ENCODE assay signal across 17 cellular contexts in genomic region chr21:45852886-45853400, GRCh38.
DNase-seq lines count a peak whose midpoint lies in the region; ATAC-seq, FAIRE-seq and TF ChIP-seq lines count a peak whose summit lies in the region.
"Had no signal": no experiment of that assay in that cellular context is flagged by ENCODE, and none has a peak within 500 bp of the region (broad histone marks: within the 10 kb centered on the region; RNA-seq: fewer than 3 reads in every experiment).

No MANE protein-coding gene starts in this region.

- TF ChIP-seq CTCF in bronchial epithelial cell (IDR thresholded peaks at IDR 0.05; ENCODE audit: insufficient read depth, low read length, severe bottlenecking) (no peak), stomach (IDR thresholded peaks at IDR 0.05) (no peak), nephron progenitor cell (IDR thresholded peaks at IDR 0.05) (no peak)

- H3K4me1 Mint-ChIP-seq in nephron progenitor cell: peaks cover 38% of the 10 kb centered on the region

- no peaks in the 10 kb centered on the region for H3K36me3 Mint-ChIP-seq in nephron progenitor cell (ENCODE audit: low read depth)

- H3K4me3 Mint-ChIP-seq in nephron progenitor cell: no peak overlapping the region
- H3K4me3 Mint-ChIP-seq: GM23338 had no signal

- 83 to 86% (median 85%) methylated on average over 12 of the region's 12 CpGs for WGBS in stomach, 5 donors

- no peaks in the 10 kb centered on the region for H3K9me3 ChIP-seq in stomach

- H3K36me3 ChIP-seq in bronchial epithelial cell (ENCODE audit: control insufficient read depth, insufficient read depth, low read length) (no peaks in the 10 kb centered on the region), stomach (no peaks in the 10 kb centered on the region)

- H3K27me3 ChIP-seq in bronchial epithelial cell (ENCODE audit: control insufficient read depth, insufficient read depth, low read length) (no peaks in the 10 kb centered on the region), stomach (peaks cover 0 to 14% (median 0%) of the 10 kb centered on the region in 3 donors)

- intact Hi-C loops in stomach (cut with DNase I; ENCODE audit: low total_unique reads): no loop called here

- FAIRE-seq in bronchial epithelial cell (lab: Jason Lieb, UNC) (peak; percentile 28), GM19239 (lab: Jason Lieb, UNC) (no peak)
- FAIRE-seq: GM12892 had no signal

- H3K4me1 ChIP-seq in stomach: no peaks in the 10 kb centered on the region

- TF ChIP-seq EP300 in stomach (IDR thresholded peaks at IDR 0.05): no peak

- no peak for TF ChIP-seq POLR2A in stomach (IDR thresholded peaks at IDR 0.05)

- ATAC-seq in left lobe of liver (no peak), HG03045 (IDR thresholded peaks at IDR 0.05; ENCODE audit: unreplicated experiment) (no peak)
- ATAC-seq: GM23338, PC-3 had no signal

- H3K27ac Mint-ChIP-seq in nephron progenitor cell: no peak overlapping the region
- H3K27ac Mint-ChIP-seq: GM23338 had no signal

- peaks cover 5% of the 10 kb centered on the region for H3K9me3 Mint-ChIP-seq in nephron progenitor cell
- H3K9me3 Mint-ChIP-seq: GM23338 had no signal

- H3K27ac ChIP-seq in stomach: no peak overlapping the region

- peak; percentile 39 for DNase-seq in activated effector memory CD4-positive, alpha-beta T cell treated with anti-CD3 and anti-CD28 coated beads, Interleukin-2, amount 50 U/mL, for 16 hours
- DNase-seq in activated effector memory CD4-positive, alpha-beta T cell treated with Interleukin-2 at 50 U/mL for 16 hours: no peak
- DNase-seq in bronchial epithelial cell (ENCODE audit: low read depth) (no peak), left lobe of liver (ENCODE audit: low spot score) (peak; percentile 29), stomach (peak; percentile 10), nephron progenitor cell (no peak), GM19239 (ENCODE audit: insufficient read length, low spot score) (no peak)
- DNase-seq: C1 segment of cervical spinal cord, KG1, NCI-H146, NCI-H2081 treated with DMSO at 0.1 percent for 48 hours, NCI-H510A, NCI-H82, PC-3 had no signal

- peaks cover 4% of the 10 kb centered on the region for H3K27me3 Mint-ChIP-seq in nephron progenitor cell (ENCODE audit: low read depth, poor library complexity)

- no peak overlapping the region for H3K4me3 ChIP-seq in bronchial epithelial cell (ENCODE audit: low read depth, low read length)
- H3K4me3 ChIP-seq in stomach: no peak overlapping the region
- H3K4me3 ChIP-seq: GM23338 had no signal

Comparison
In these comparisons a context has a peak if more than half of its experiments do, and no peak if none do; other contexts are left out.
1. DNase-seq: peak in activated effector memory CD4-positive, alpha-beta T cell treated with anti-CD3 and anti-CD28 coated beads, Interleukin-2, amount 50 U/mL, for 16 hours (single experiment), left lobe of liver (single experiment) and stomach (single experiment); none in activated effector memory CD4-positive, alpha-beta T cell treated with Interleukin-2 at 50 U/mL for 16 hours (single experiment), bronchial epithelial cell (single experiment), nephron progenitor cell (single experiment) and GM19239 (single experiment).